12 cellular contexts compared by ENCODE assay signal in genomic region chr7:17521437-17521836, GRCh38.
DNase-seq lines count a peak whose midpoint lies in the region; ATAC-seq, FAIRE-seq and TF ChIP-seq lines count a peak whose summit lies in the region.
"Had no signal": no experiment of that assay in that cellular context is flagged by ENCODE, and none has a peak within 500 bp of the region (broad histone marks: within the 10 kb centered on the region; RNA-seq: fewer than 3 reads in every experiment).

No MANE protein-coding gene starts in this region.

- peak overlapping the region in 1 of 2 donors; percentile 34 for H3K27ac ChIP-seq in breast epithelium
- H3K27ac ChIP-seq in keratinocyte (ENCODE audit: control insufficient read depth, insufficient read depth, low read length): peak overlapping the region; percentile 46
- H3K27ac ChIP-seq in upper lobe of right lung: peak overlapping the region; percentile 20

- POLR2A ChIA-PET in MCF 10A (lab: Yijun Ruan, JAX): interaction anchor here (0.6 to 4.8 kb wide), 7 partner anchors 10 to 149 kb away, joined by 3 to 23 read pairs (median 4); no protein-coding TSS in a partner anchor

- no TSS peak for BruUV-seq in MCF 10A (replicated peaks; lab: Mats Ljungman, UMichigan)

- peak overlapping the region; percentile 67 for H2AFZ ChIP-seq in keratinocyte (ENCODE audit: control insufficient read depth, low read length)

- H3K4me1 ChIP-seq in breast epithelium (no peaks in the 10 kb centered on the region), keratinocyte (ENCODE audit: control insufficient read depth, extremely low read depth, insufficient read depth, low read length) (peaks cover 19% of the 10 kb centered on the region), upper lobe of right lung (peaks cover 14% of the 10 kb centered on the region)

- no peaks in the 10 kb centered on the region for H4K20me1 ChIP-seq in keratinocyte (ENCODE audit: control insufficient read depth, extremely low read depth, insufficient read depth, low read length)

- H3K4me3 ChIP-seq in breast epithelium (no peak overlapping the region), keratinocyte (ENCODE audit: control insufficient read depth in 2 of 3, extremely low read depth in 1 of 3, insufficient read depth in 2 of 3, low read depth in 1 of 3, low read length in 3 of 3) (no peak overlapping the region), upper lobe of right lung (no peak overlapping the region)

- no peak for TF ChIP-seq CTCF in MCF 10A (IDR thresholded peaks at IDR 0.05; ENCODE audit: unreplicated experiment)
- no peak for TF ChIP-seq CTCF in breast epithelium (IDR thresholded peaks at IDR 0.05)
- no peak for TF ChIP-seq CTCF in keratinocyte (optimal IDR thresholded peaks at IDR 0.05 in 1 of 3, IDR thresholded peaks at IDR 0.05 in 1 of 3, conservative IDR thresholded peaks at IDR 0.05 in 1 of 3; ENCODE audit: extremely low read depth in 1 of 3, insufficient read depth in 2 of 3, low read length in 3 of 3)
- TF ChIP-seq CTCF in upper lobe of right lung (IDR thresholded peaks at IDR 0.05): no peak

- H3K27ac Mint-ChIP-seq in MCF 10A (ENCODE audit: low read depth, unreplicated experiment): peak overlapping the region; percentile 92
- H3K27ac Mint-ChIP-seq: activated T-cell treated with anti-CD3 and anti-CD28 coated beads, Interleukin-2, amount 50 U/mL, for 24 hours; T-helper 1 cell treated with Interleukin-12 subunit alpha and Interleukin-12 subunit beta and Interleukin-4 antibody, amounts not matched to agents 30 μg/mL and 1 μg/mL, for 36 hours had no signal

- H3K4me3 Mint-ChIP-seq in MCF 10A (ENCODE audit: unreplicated experiment): no peak overlapping the region
- H3K4me3 Mint-ChIP-seq: activated T-cell treated with anti-CD3 and anti-CD28 coated beads, Interleukin-2, amount 50 U/mL, for 24 hours; T-helper 1 cell treated with Interleukin-12 subunit alpha and Interleukin-12 subunit beta and Interleukin-4 antibody, amounts not matched to agents 30 μg/mL and 1 μg/mL, for 36 hours had no signal

- H3K27me3 ChIP-seq in breast epithelium: no peaks in the 10 kb centered on the region
- no peaks in the 10 kb centered on the region for H3K27me3 ChIP-seq in keratinocyte (ENCODE audit: control insufficient read depth, extremely low read depth, insufficient read depth, low read length)
- H3K27me3 ChIP-seq in upper lobe of right lung: no peaks in the 10 kb centered on the region

- H3K9ac ChIP-seq in keratinocyte (ENCODE audit: control insufficient read depth, extremely low read depth, insufficient read depth, low read length): peak overlapping the region; percentile 31

- no peaks in the 10 kb centered on the region for H3K79me2 ChIP-seq in keratinocyte (ENCODE audit: control insufficient read depth, insufficient read depth, low read length)

- dilution Hi-C loops in keratinocyte (cut with MboI; ENCODE audit: extremely low pct_ligation_motif_present, low sequenced_read_pairs): no loop called here

- no peak for TF ChIP-seq POLR2A in breast epithelium (IDR thresholded peaks at IDR 0.05)

- H3K9me1 ChIP-seq in keratinocyte (ENCODE audit: control insufficient read depth, extremely low read depth, insufficient read depth, low read length): no peaks in the 10 kb centered on the region

- intact Hi-C loops in MCF 10A (cut with micrococcal nuclease): loop anchor here (5.0 kb wide), 1 partner anchor 126 kb away; no protein-coding TSS in a partner anchor
- intact Hi-C loops in breast epithelium (cut with DNase I; ENCODE audit: low total_unique reads): no loop called here
- intact Hi-C loops in upper lobe of right lung (cut with DNase I): no loop called here

- peak overlapping the region; percentile 56 for H3K4me2 ChIP-seq in keratinocyte (ENCODE audit: control insufficient read depth, extremely low read depth, insufficient read depth, low read depth, low read length)

- no peaks in the 10 kb centered on the region for H3K36me3 Mint-ChIP-seq in MCF 10A (ENCODE audit: insufficient read depth, unreplicated experiment)

- DNase-seq in MCF 10A (ENCODE audit: unreplicated experiment) (peak; percentile 80), breast epithelium (ENCODE audit: low spot score in 2 of 2) (no peak), brain pericyte (ENCODE audit: low read depth, low spot score) (peak; percentile 30), keratinocyte (ENCODE audit: low read depth, low spot score) (no peak), upper lobe of right lung (no peak)
- DNase-seq in activated CD4-positive, CD25-positive, alpha-beta regulatory T cell (lab: John Stamatoyannopoulos, UW): no peak
- DNase-seq in stimulated activated naive CD4-positive, alpha-beta T cell treated with Interleukin-2 at 50 U/mL for 16 hours (lab: John Stamatoyannopoulos, UW): no peak
- DNase-seq: activated T-cell treated with anti-CD3 and anti-CD28 coated beads, Interleukin-2, amount 50 U/mL, for 24 hours; effector CD4-positive, alpha-beta T cell; NCI-H2227 treated with DMSO at 0.1 percent for 48 hours had no signal

- H3K9me3 ChIP-seq in breast epithelium (no peaks in the 10 kb centered on the region), keratinocyte (ENCODE audit: control insufficient read depth, low read depth, low read length) (no peaks in the 10 kb centered on the region), upper lobe of right lung (no peaks in the 10 kb centered on the region)

- H3K4me1 Mint-ChIP-seq in MCF 10A (ENCODE audit: insufficient read depth, unreplicated experiment): peaks cover 47% of the 10 kb centered on the region

- H3K9me3 Mint-ChIP-seq in MCF 10A (ENCODE audit: unreplicated experiment): no peaks in the 10 kb centered on the region
- H3K9me3 Mint-ChIP-seq: activated T-cell treated with anti-CD3 and anti-CD28 coated beads, Interleukin-2, amount 50 U/mL, for 24 hours; T-helper 1 cell treated with Interleukin-12 subunit alpha and Interleukin-12 subunit beta and Interleukin-4 antibody, amounts not matched to agents 30 μg/mL and 1 μg/mL, for 36 hours had no signal

- H3K27me3 Mint-ChIP-seq in MCF 10A (ENCODE audit: insufficient read depth, unreplicated experiment): no peaks in the 10 kb centered on the region
- H3K27me3 Mint-ChIP-seq: activated T-cell treated with anti-CD3 and anti-CD28 coated beads, Interleukin-2, amount 50 U/mL, for 24 hours had no signal

- FAIRE-seq in keratinocyte (lab: Jason Lieb, UNC): peak; percentile 82

- ATAC-seq in upper lobe of right lung (no peak), HG02642 (IDR thresholded peaks at IDR 0.05; ENCODE audit: poor library complexity, unreplicated experiment) (no peak)

- H3K36me3 ChIP-seq in breast epithelium (no peaks in the 10 kb centered on the region), keratinocyte (ENCODE audit: control insufficient read depth in 2 of 2, extremely low read depth in 1 of 2, insufficient read depth in 2 of 2, low read length in 2 of 2) (no peaks in the 10 kb centered on the region), upper lobe of right lung (no peaks in the 10 kb centered on the region)

- CTCF ChIA-PET in MCF 10A (lab: Yijun Ruan, JAX): interaction anchor here (1.0 kb wide), 1 partner anchor 9 kb away, joined by 3 read pairs; no protein-coding TSS in a partner anchor

Comparison
In these comparisons a context has a peak if more than half of its experiments do, and no peak if none do; other contexts are left out.
1. DNase-seq: peak in MCF 10A (single experiment) and brain pericyte (single experiment); none in breast epithelium (0 of 2), keratinocyte (single experiment), upper lobe of right lung (single experiment), activated CD4-positive, CD25-positive, alpha-beta regulatory T cell (0 of 4) and stimulated activated naive CD4-positive, alpha-beta T cell treated with Interleukin-2 at 50 U/mL for 16 hours (single experiment).